10 cellular contexts compared by ENCODE assay signal in the genomic region with DNA sequence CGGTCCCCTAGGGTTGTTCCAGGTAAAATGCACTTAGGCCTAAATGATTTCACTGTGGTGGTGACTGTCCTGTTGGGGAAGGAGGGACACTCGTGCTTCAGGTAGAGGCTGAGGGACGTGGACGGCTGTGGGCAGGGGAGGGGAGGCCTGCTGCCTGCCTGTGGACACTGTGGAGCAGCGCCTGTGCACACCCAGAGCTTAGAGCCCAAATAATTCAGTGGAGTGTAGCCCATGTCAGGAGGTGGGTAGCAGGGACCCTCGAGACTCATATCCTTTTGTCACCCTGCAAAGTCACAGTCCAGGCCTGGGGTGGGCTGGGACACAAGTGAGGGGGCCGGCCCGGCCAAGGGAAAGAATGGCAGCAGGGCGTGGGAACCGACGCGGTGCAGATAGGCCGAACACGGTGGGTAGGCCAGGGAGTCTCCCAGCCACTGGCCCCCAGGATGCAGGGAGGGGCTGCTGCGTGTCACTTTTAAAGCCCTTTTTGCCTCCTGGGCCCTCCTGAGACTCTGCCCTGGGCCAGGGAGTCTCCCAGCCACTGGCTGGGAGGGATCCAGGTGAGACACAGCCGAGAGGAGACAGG. TPM values are rescaled to one million over a fixed set of nuclear protein-coding genes. Genes with fewer than 3 reads are reported as not detected.
DNase-seq lines count a peak whose midpoint lies in the region; ATAC-seq and TF ChIP-seq lines count a peak whose summit lies in the region.
"Had no signal": no experiment of that assay in that cellular context is flagged by ENCODE, and none has a peak within 500 bp of the region (broad histone marks: within the 10 kb centered on the region; RNA-seq: fewer than 3 reads in every experiment).

No MANE protein-coding gene starts in this region.

- peaks cover 16% of the 10 kb centered on the region for H3K27me3 ChIP-seq in lower lobe of right lung (ENCODE audit: low read depth)
- H3K27me3 ChIP-seq in suprapubic skin = peaks cover 9% of the 10 kb centered on the region
- H3K27me3 ChIP-seq: brain microvascular endothelial cell had no signal

- H3K27ac Mint-ChIP-seq in activated CD4-positive, alpha-beta T cell treated with anti-CD3 and anti-CD28 coated beads, Interleukin-2, amount 10 ng/mL, durations not matched to agents 7 days and 5 days = no peak overlapping the region
- H3K27ac Mint-ChIP-seq in activated T-helper 2 cell treated with anti-CD3 and anti-CD28 coated beads, Interferon-gamma antibody, Interleukin-2, Interleukin-4, amounts not matched to agents 10 μg/mL and 5 μg/mL and 100 μg/mL, durations not matched to agents 14 hours and 24 hours and 36 hours = no peak overlapping the region

- TF ChIP-seq POLR2A in suprapubic skin (IDR thresholded peaks at IDR 0.05) = no peak

- H3K27ac ChIP-seq in lower lobe of right lung (peak overlapping the region; percentile 78), suprapubic skin (no peak overlapping the region)
- H3K27ac ChIP-seq: brain microvascular endothelial cell had no signal

- H3K4me3 ChIP-seq in lower lobe of right lung (peak overlapping the region; percentile 84), suprapubic skin (peak overlapping the region; percentile 75)

- H3K4me1 ChIP-seq in lower lobe of right lung = peaks cover 74% of the 10 kb centered on the region
- peaks cover 43% of the 10 kb centered on the region for H3K4me1 ChIP-seq in suprapubic skin

- POLR2A ChIA-PET in activated CD4-positive, alpha-beta T cell treated with anti-CD3 and anti-CD28 coated beads, Interleukin-2, amount 10 ng/mL, durations not matched to agents 7 days and 5 days (lab: Charles Lee) = interaction anchor here (0.9 kb wide), 1 partner anchor 130 kb away, joined by 3 read pairs; a partner anchor contains a TSS

- no peak for TF ChIP-seq CTCF in lower lobe of right lung (IDR thresholded peaks at IDR 0.05)
- no peak for TF ChIP-seq CTCF in suprapubic skin (IDR thresholded peaks at IDR 0.05)

- peaks cover 23% of the 10 kb centered on the region for H3K4me1 Mint-ChIP-seq in activated CD4-positive, alpha-beta T cell treated with anti-CD3 and anti-CD28 coated beads, Interleukin-2, amount 10 ng/mL, durations not matched to agents 7 days and 5 days
- H3K4me1 Mint-ChIP-seq in activated T-helper 2 cell treated with anti-CD3 and anti-CD28 coated beads, Interferon-gamma antibody, Interleukin-2, Interleukin-4, amounts not matched to agents 10 μg/mL and 5 μg/mL and 100 μg/mL, durations not matched to agents 14 hours and 24 hours and 36 hours (ENCODE audit: low read depth) = peaks cover 14% of the 10 kb centered on the region

- WGBS in suprapubic skin = 81% methylated on average over 11 of the region's 16 CpGs

- intact Hi-C loops in activated T-helper 2 cell treated with anti-CD3 and anti-CD28 coated beads, Interferon-gamma antibody, Interleukin-2, Interleukin-4, amounts not matched to agents 10 μg/mL and 5 μg/mL and 100 μg/mL, durations not matched to agents 14 hours and 24 hours and 36 hours (cut with micrococcal nuclease) = loop anchor here (10.0 kb wide), 1 partner anchor 229 kb away; a partner anchor contains a TSS
- intact Hi-C loops in lower lobe of right lung (cut with DNase I) (loop anchor here (10.0 kb wide), 1 partner anchor 119 kb away; a partner anchor contains a TSS), posterior vena cava (cut with DNase I) (no loop called here)

- DNase-seq in activated CD4-positive, alpha-beta T cell treated with anti-CD3 and anti-CD28 coated beads, Interleukin-2, amount 10 ng/mL, durations not matched to agents 7 days and 5 days = no peak
- DNase-seq in activated CD4-positive, alpha-beta T cell treated with anti-CD3 and anti-CD28 coated beads for 1 hour = no peak
- DNase-seq in activated T-helper 2 cell treated with anti-CD3 and anti-CD28 coated beads, Interferon-gamma antibody, Interleukin-2, Interleukin-4, amounts not matched to agents 10 μg/mL and 5 μg/mL and 100 μg/mL, durations not matched to agents 14 hours and 24 hours and 36 hours (ENCODE audit: low spot score) = no peak
- DNase-seq in lower lobe of right lung (no peak), suprapubic skin (ENCODE audit: low spot score in 2 of 2) (no peak), posterior vena cava (ENCODE audit: low spot score) (no peak), NCI-H1436 treated with DMSO at 0.1 percent for 48 hours (lab: John Stamatoyannopoulos, UW) (no peak)
- DNase-seq: brain microvascular endothelial cell, NCI-H2171 had no signal

- H3K9me3 ChIP-seq in lower lobe of right lung (no peaks in the 10 kb centered on the region), suprapubic skin (no peaks in the 10 kb centered on the region)

- no peaks in the 10 kb centered on the region for H3K9me3 Mint-ChIP-seq in activated CD4-positive, alpha-beta T cell treated with anti-CD3 and anti-CD28 coated beads, Interleukin-2, amount 10 ng/mL, durations not matched to agents 7 days and 5 days
- no peaks in the 10 kb centered on the region for H3K9me3 Mint-ChIP-seq in activated T-helper 2 cell treated with anti-CD3 and anti-CD28 coated beads, Interferon-gamma antibody, Interleukin-2, Interleukin-4, amounts not matched to agents 10 μg/mL and 5 μg/mL and 100 μg/mL, durations not matched to agents 14 hours and 24 hours and 36 hours

- H3K27me3 Mint-ChIP-seq in activated CD4-positive, alpha-beta T cell treated with anti-CD3 and anti-CD28 coated beads, Interleukin-2, amount 10 ng/mL, durations not matched to agents 7 days and 5 days = peaks cover 29% of the 10 kb centered on the region
- H3K27me3 Mint-ChIP-seq in activated T-helper 2 cell treated with anti-CD3 and anti-CD28 coated beads, Interferon-gamma antibody, Interleukin-2, Interleukin-4, amounts not matched to agents 10 μg/mL and 5 μg/mL and 100 μg/mL, durations not matched to agents 14 hours and 24 hours and 36 hours (ENCODE audit: low read depth) = peaks cover 38% of the 10 kb centered on the region

- peaks cover 14% of the 10 kb centered on the region for H3K36me3 ChIP-seq in lower lobe of right lung
- no peaks in the 10 kb centered on the region for H3K36me3 ChIP-seq in suprapubic skin
- H3K36me3 ChIP-seq: brain microvascular endothelial cell had no signal

- H3K4me3 Mint-ChIP-seq in activated CD4-positive, alpha-beta T cell treated with anti-CD3 and anti-CD28 coated beads, Interleukin-2, amount 10 ng/mL, durations not matched to agents 7 days and 5 days = peak overlapping the region; percentile 51
- peak overlapping the region; percentile 33 for H3K4me3 Mint-ChIP-seq in activated T-helper 2 cell treated with anti-CD3 and anti-CD28 coated beads, Interferon-gamma antibody, Interleukin-2, Interleukin-4, amounts not matched to agents 10 μg/mL and 5 μg/mL and 100 μg/mL, durations not matched to agents 14 hours and 24 hours and 36 hours (ENCODE audit: low read depth)

- ATAC-seq in lower lobe of right lung (no peak), GM21360 (IDR thresholded peaks at IDR 0.05; ENCODE audit: unreplicated experiment) (no peak)

- no peaks in the 10 kb centered on the region for H3K36me3 Mint-ChIP-seq in activated CD4-positive, alpha-beta T cell treated with anti-CD3 and anti-CD28 coated beads, Interleukin-2, amount 10 ng/mL, durations not matched to agents 7 days and 5 days (ENCODE audit: low read depth)
- H3K36me3 Mint-ChIP-seq in activated T-helper 2 cell treated with anti-CD3 and anti-CD28 coated beads, Interferon-gamma antibody, Interleukin-2, Interleukin-4, amounts not matched to agents 10 μg/mL and 5 μg/mL and 100 μg/mL, durations not matched to agents 14 hours and 24 hours and 36 hours (ENCODE audit: low read depth) = no peaks in the 10 kb centered on the region

- CTCF ChIA-PET in activated CD4-positive, alpha-beta T cell treated with anti-CD3 and anti-CD28 coated beads, Interleukin-2, amount 10 ng/mL, durations not matched to agents 7 days and 5 days (lab: Charles Lee) = interaction anchor here (2.8 kb wide), 1 partner anchor 114 kb away, joined by 8 read pairs; no protein-coding TSS in a partner anchor

- no peak for TF ChIP-seq EP300 in suprapubic skin (IDR thresholded peaks at IDR 0.05)

RNA-seq across cellular contexts. Expression of a gene that starts 0.7 kb away (rescaled TPM):
- total RNA-seq in activated CD4-positive, alpha-beta T cell treated with anti-CD3 and anti-CD28 coated beads, Interleukin-2, amount 10 ng/mL, durations not matched to agents 7 days and 5 days = 1 to 10 TPM; 1.1 to 1.4 TPM
- total RNA-seq in activated T-helper 2 cell treated with anti-CD3 and anti-CD28 coated beads, Interferon-gamma antibody, Interleukin-2, Interleukin-4, amounts not matched to agents 10 μg/mL and 5 μg/mL and 100 μg/mL, durations not matched to agents 14 hours and 24 hours and 36 hours = 2.3 and 2.6 TPM in 2 replicates
- 343 TPM for total RNA-seq in lower lobe of right lung
- 10 to 100 TPM; 13.8 to 36.5 (median 21.8) TPM for total RNA-seq in suprapubic skin
- 100 to 1,000 TPM; 115 to 143 TPM for total RNA-seq in posterior vena cava

RNA-seq across cellular contexts. Expression of a gene that starts 6.4 kb away (rescaled TPM):
- total RNA-seq in activated CD4-positive, alpha-beta T cell treated with anti-CD3 and anti-CD28 coated beads, Interleukin-2, amount 10 ng/mL, durations not matched to agents 7 days and 5 days = under 1 TPM; 0.42 to 0.69 TPM
- total RNA-seq in activated T-helper 2 cell treated with anti-CD3 and anti-CD28 coated beads, Interferon-gamma antibody, Interleukin-2, Interleukin-4, amounts not matched to agents 10 μg/mL and 5 μg/mL and 100 μg/mL, durations not matched to agents 14 hours and 24 hours and 36 hours = 4.2 and 5.1 TPM in 2 replicates
- total RNA-seq in lower lobe of right lung (not detected), suprapubic skin (1 to 10 TPM in 2 of 4 donors, under 1 TPM in 1, not detected in 1; 0.65 to 5.6 (median 3.0) TPM), posterior vena cava (not detected)

RNA-seq across cellular contexts. Expression of a gene that starts 16.3 kb away (rescaled TPM):
- total RNA-seq in activated CD4-positive, alpha-beta T cell treated with anti-CD3 and anti-CD28 coated beads, Interleukin-2, amount 10 ng/mL, durations not matched to agents 7 days and 5 days = 10 to 100 TPM; 56.3 to 56.5 TPM
- total RNA-seq in activated T-helper 2 cell treated with anti-CD3 and anti-CD28 coated beads, Interferon-gamma antibody, Interleukin-2, Interleukin-4, amounts not matched to agents 10 μg/mL and 5 μg/mL and 100 μg/mL, durations not matched to agents 14 hours and 24 hours and 36 hours = 82.0 and 83.3 TPM in 2 replicates
- total RNA-seq in lower lobe of right lung (27.2 TPM), suprapubic skin (100 to 1,000 TPM in 1 of 4 donors, 10 to 100 TPM in 3; 69.4 to 103 (median 84.0) TPM), posterior vena cava (10 to 100 TPM; 29.4 to 38.7 TPM)

RNA-seq across cellular contexts. Expression of a gene that starts 21.7 kb away (rescaled TPM):
- total RNA-seq in activated CD4-positive, alpha-beta T cell treated with anti-CD3 and anti-CD28 coated beads, Interleukin-2, amount 10 ng/mL, durations not matched to agents 7 days and 5 days = 10 to 100 TPM; 23.8 to 34.4 TPM
- total RNA-seq in activated T-helper 2 cell treated with anti-CD3 and anti-CD28 coated beads, Interferon-gamma antibody, Interleukin-2, Interleukin-4, amounts not matched to agents 10 μg/mL and 5 μg/mL and 100 μg/mL, durations not matched to agents 14 hours and 24 hours and 36 hours = 43.5 and 54.7 TPM in 2 replicates
- total RNA-seq in lower lobe of right lung (24.3 TPM), suprapubic skin (10 to 100 TPM; 15.9 to 40.5 (median 20.9) TPM), posterior vena cava (10 to 100 TPM in 1 of 2 donors, 1 to 10 TPM in 1; 8.1 to 15.2 TPM)

RNA-seq across cellular contexts. Expression of a gene that starts 21.8 kb away (rescaled TPM):
- total RNA-seq in activated CD4-positive, alpha-beta T cell treated with anti-CD3 and anti-CD28 coated beads, Interleukin-2, amount 10 ng/mL, durations not matched to agents 7 days and 5 days = 100 to 1,000 TPM; 112 to 115 TPM
- 89.7 and 92.8 TPM in 2 replicates for total RNA-seq in activated T-helper 2 cell treated with anti-CD3 and anti-CD28 coated beads, Interferon-gamma antibody, Interleukin-2, Interleukin-4, amounts not matched to agents 10 μg/mL and 5 μg/mL and 100 μg/mL, durations not matched to agents 14 hours and 24 hours and 36 hours
- total RNA-seq in lower lobe of right lung = 123 TPM
- total RNA-seq in suprapubic skin = 100 to 1,000 TPM; 103 to 193 (median 143) TPM
- total RNA-seq in posterior vena cava = 10 to 100 TPM; 77.8 to 86.9 TPM

Comparison
In these comparisons a context has a peak if more than half of its experiments do, and no peak if none do; other contexts are left out.
1. intact Hi-C loops: an anchor here in activated T-helper 2 cell treated with anti-CD3 and anti-CD28 coated beads, Interferon-gamma antibody, Interleukin-2, Interleukin-4, amounts not matched to agents 10 μg/mL and 5 μg/mL and 100 μg/mL, durations not matched to agents 14 hours and 24 hours and 36 hours (10.0 kb wide) and lower lobe of right lung (10.0 kb wide); none called in posterior vena cava.